Comparison of ENCODE assay signal across 19 cellular contexts in genomic region chr12:19800884-19801283, GRCh38.
DNase-seq lines count a peak whose midpoint lies in the region; ATAC-seq, FAIRE-seq and TF ChIP-seq lines count a peak whose summit lies in the region.
"Had no signal": no experiment of that assay in that cellular context is flagged by ENCODE, and none has a peak within 500 bp of the region (broad histone marks: within the 10 kb centered on the region; RNA-seq: fewer than 3 reads in every experiment).

No MANE protein-coding gene starts in this region.

- H4K20me1 ChIP-seq in GM12878 (ENCODE audit: control insufficient read depth, insufficient read depth) (no peaks in the 10 kb centered on the region), osteoblast (ENCODE audit: insufficient read depth, low read length) (no peaks in the 10 kb centered on the region), PC-9 (ENCODE audit: insufficient read depth) (no peaks in the 10 kb centered on the region)

- H3K4me1 ChIP-seq in GM12878 (ENCODE audit: control insufficient read depth, insufficient read depth, low read length), result no peaks in the 10 kb centered on the region
- peaks cover 19% of the 10 kb centered on the region for H3K4me1 ChIP-seq in osteoblast (ENCODE audit: insufficient read depth, low read length)
- H3K4me1 ChIP-seq in PC-9 (replicated peaks; ENCODE audit: insufficient read depth), result no peaks in the 10 kb centered on the region

- H3K36me3 ChIP-seq in GM06990 (ENCODE audit: control insufficient read depth, insufficient read depth, low read length), result no peaks in the 10 kb centered on the region
- no peaks in the 10 kb centered on the region for H3K36me3 ChIP-seq in GM12878 (ENCODE audit: control insufficient read depth in 2 of 2, insufficient read depth in 2 of 2, low read length in 1 of 2)
- H3K36me3 ChIP-seq in osteoblast (ENCODE audit: insufficient read depth, low read length), result no peaks in the 10 kb centered on the region
- H3K36me3 ChIP-seq in PC-9 (ENCODE audit: low read depth), result no peaks in the 10 kb centered on the region

- ATAC-seq in HG02610 (IDR thresholded peaks at IDR 0.05; ENCODE audit: unreplicated experiment) (peak; percentile 91), GM12878 (peak; percentile 95), HG03442 (IDR thresholded peaks at IDR 0.05; ENCODE audit: unreplicated experiment) (no peak)

- peak; percentile 67 to 85; a peak in 3 of 4 replicates for TF ChIP-seq EP300 in GM12878 (IDR thresholded peaks at IDR 0.05; ENCODE audit: borderline replicate concordance in 1 of 2, control insufficient read depth in 1 of 2, low read depth in 2 of 2, low read length in 2 of 2)

- POLR2A ChIA-PET in GM12878 (lab: Charles Lee), result interaction anchor here (0.6 kb wide), 1 partner anchor 94 kb away, joined by 3 read pairs; no protein-coding TSS in a partner anchor
- POLR2A ChIA-PET in PC-9 (lab: Charles Lee; ENCODE audit: unreplicated experiment), result no interaction called here

- peaks cover 7 to 14% of the 10 kb centered on the region in 2 donors for H3K4me1 Mint-ChIP-seq in immature natural killer cell

- RAD21 ChIA-PET in GM12878 (lab: Charles Lee; ENCODE audit: unreplicated experiment), result interaction anchor here (1.3 kb wide), 1 partner anchor 114 kb away, joined by 4 read pairs; no protein-coding TSS in a partner anchor

- BruUV-seq in GM12878 (replicated peaks; lab: Mats Ljungman, UMichigan) (no TSS peak), PC-9 (replicated peaks; lab: Mats Ljungman, UMichigan) (no TSS peak)

- no peak for TF ChIP-seq POLR2A in GM12878 (IDR thresholded peaks at IDR 0.05; ENCODE audit: low read depth, low read length)

- no peaks in the 10 kb centered on the region for H3F3A ChIP-seq in PC-9 (ENCODE audit: insufficient read depth, low read depth)

- no peak overlapping the region for H3K4me3 Mint-ChIP-seq in immature natural killer cell
- H3K4me3 Mint-ChIP-seq: activated naive CD8-positive, alpha-beta T cell treated with anti-CD3 and anti-CD28 coated beads, Interleukin-2, amount 10 ng/mL, durations not matched to agents 7 days and 5 days; dendritic cell treated with granulocyte-macrophage colony-stimulating factor and Interleukin-4, amounts not matched to agents 40 ng/mL and 50 ng/mL, for 4 days had no signal

- CTCF ChIA-PET in GM12878 (lab: Yijun Ruan, JAX), result interaction anchor here (1.1 to 1.7 kb wide), 3 partner anchors 9 to 92 kb away, joined by 3 to 4 read pairs (median 3); no protein-coding TSS in a partner anchor
- CTCF ChIA-PET in PC-9 (lab: Charles Lee), result no interaction called here

- no peak for TF ChIP-seq CTCF in GM06990 (IDR thresholded peaks at IDR 0.05; ENCODE audit: insufficient read depth, low read length, poor library complexity, severe bottlenecking)
- no peak for TF ChIP-seq CTCF in GM12878 (IDR thresholded peaks at IDR 0.05 in 2 of 3, conservative IDR thresholded peaks at IDR 0.05 in 1 of 3; ENCODE audit: control insufficient read depth in 2 of 3, extremely low read depth in 1 of 3, insufficient read depth in 1 of 3, low read depth in 3 of 3, low read length in 3 of 3)
- no peak for TF ChIP-seq CTCF in osteoblast (IDR thresholded peaks at IDR 0.05; ENCODE audit: extremely low read depth, low read depth, low read length)
- TF ChIP-seq CTCF in PC-9 (conservative IDR thresholded peaks at IDR 0.05), result no peak

- H3K27me3 Mint-ChIP-seq in immature natural killer cell (ENCODE audit: low read depth in 3 of 3), result peaks cover 1 to 13% (median 4%) of the 10 kb centered on the region in 3 donors
- H3K27me3 Mint-ChIP-seq: dendritic cell treated with granulocyte-macrophage colony-stimulating factor and Interleukin-4, amounts not matched to agents 40 ng/mL and 50 ng/mL, for 4 days; progenitor cell of endocrine pancreas had no signal

- H3K9me3 Mint-ChIP-seq in immature natural killer cell, result peaks cover 0 to 4% (median 0%) of the 10 kb centered on the region in 6 donors
- H3K9me3 Mint-ChIP-seq: dendritic cell treated with granulocyte-macrophage colony-stimulating factor and Interleukin-4, amounts not matched to agents 40 ng/mL and 50 ng/mL, for 4 days had no signal

- H2AFZ ChIP-seq in GM12878 (ENCODE audit: control insufficient read depth, low read depth, low read length) (no peak overlapping the region), osteoblast (ENCODE audit: low read length) (no peak overlapping the region), PC-9 (no peak overlapping the region)
- H2AFZ ChIP-seq: GM23248 had no signal

- no peak overlapping the region for H3K4me3 ChIP-seq in GM06990 (replicated peaks; ENCODE audit: low read depth, low read length)
- no peak overlapping the region for H3K4me3 ChIP-seq in GM12878
- H3K4me3 ChIP-seq in osteoblast (ENCODE audit: insufficient read depth, low read length), result no peak overlapping the region
- H3K4me3 ChIP-seq in PC-9, result no peak overlapping the region
- H3K4me3 ChIP-seq: GM23248 had no signal

- 27% methylated on average over 4 of the region's 4 CpGs for WGBS in GM12878 (ENCODE audit: insufficient coverage, insufficient replicate concordance, low lambda C conversion rate, missing lambda C conversion rate)

- H3K4me2 ChIP-seq in GM12878 (ENCODE audit: control insufficient read depth, insufficient read depth) (no peak overlapping the region), osteoblast (ENCODE audit: insufficient read depth, low read length) (no peak overlapping the region), PC-9 (no peak overlapping the region)

- in situ Hi-C loops in GM12878 (cut with MboI), result no loop called here

- no peaks in the 10 kb centered on the region for H3K9me3 ChIP-seq in GM12878 (replicated peaks; ENCODE audit: control insufficient read depth, insufficient read depth, low read length)
- H3K9me3 ChIP-seq in osteoblast (ENCODE audit: low read depth, low read length), result no peaks in the 10 kb centered on the region
- H3K9me3 ChIP-seq in PC-9 (ENCODE audit: insufficient read depth, low read depth), result no peaks in the 10 kb centered on the region

- peak; percentile 26 for DNase-seq in GM06990 (ENCODE audit: extremely low read depth, insufficient read length)
- peak; percentile 48 for DNase-seq in GM12878 (ENCODE audit: low read depth, low spot score)
- DNase-seq in osteoblast (ENCODE audit: insufficient read length, low spot score, missing footprints), result no peak
- DNase-seq in immature natural killer cell, result no peak
- no peak for DNase-seq in PC-9
- DNase-seq in SHP77 treated with DMSO at 0.1 percent for 48 hours (lab: John Stamatoyannopoulos, UW), result no peak
- DNase-seq: activated naive CD8-positive, alpha-beta T cell treated with anti-CD3 and anti-CD28 coated beads, Interleukin-2, amount 10 ng/mL, durations not matched to agents 7 days and 5 days; DND-41; foreskin fibroblast; GM23248; islet precursor cell; Karpas-422; NCI-H1694; NCI-H748 treated with DMSO at 0.1 percent for 48 hours; T1000 had no signal

- H3K36me3 Mint-ChIP-seq in immature natural killer cell, result peaks cover 0 to 3% (median 0%) of the 10 kb centered on the region in 3 donors
- H3K36me3 Mint-ChIP-seq: activated naive CD8-positive, alpha-beta T cell treated with anti-CD3 and anti-CD28 coated beads, Interleukin-2, amount 10 ng/mL, durations not matched to agents 7 days and 5 days had no signal

- H3K9me2 ChIP-seq in PC-9 (ENCODE audit: insufficient read depth), result no peaks in the 10 kb centered on the region

- no peak for TF ChIP-seq RAD21 in GM12878 (IDR thresholded peaks at IDR 0.05; ENCODE audit: insufficient read depth, low read depth, low read length)

- no peak overlapping the region for H3K27ac ChIP-seq in GM12878 (ENCODE audit: control insufficient read depth, insufficient read depth)
- H3K27ac ChIP-seq in osteoblast (ENCODE audit: low read depth, low read length), result peak overlapping the region; percentile 64
- H3K27ac ChIP-seq in PC-9, result no peak overlapping the region
- H3K27ac ChIP-seq: GM23248 had no signal

- H3K79me2 ChIP-seq in GM12878 (ENCODE audit: control insufficient read depth, insufficient read depth, low read length) (no peaks in the 10 kb centered on the region), osteoblast (ENCODE audit: insufficient read depth, low read length) (no peaks in the 10 kb centered on the region), PC-9 (ENCODE audit: low read depth) (no peaks in the 10 kb centered on the region)

- no peak overlapping the region for H3K9ac ChIP-seq in GM12878 (ENCODE audit: control insufficient read depth, insufficient read depth, low read length)
- H3K9ac ChIP-seq: GM23248 had no signal

- no peak for FAIRE-seq in GM12878 (lab: Jason Lieb, UNC)

- intact Hi-C loops in GM12878 (cut with micrococcal nuclease; ENCODE audit: unreplicated experiment), result loop anchor here (1.0 to 2.0 kb wide), 2 partner anchors 30 to 33 kb away; no protein-coding TSS in a partner anchor
- intact Hi-C loops in PC-9 (cut with micrococcal nuclease; ENCODE audit: unreplicated experiment), result no loop called here

- SMC1A ChIA-PET in GM12878 (lab: Charles Lee; ENCODE audit: uncharacterized antibody, unreplicated experiment), result interaction anchor here (0.6 to 2.3 kb wide), 5 partner anchors 8 to 94 kb away, joined by 3 to 12 read pairs (median 4); no protein-coding TSS in a partner anchor

- no peaks in the 10 kb centered on the region for H3K27me3 ChIP-seq in GM06990 (replicated peaks; ENCODE audit: control insufficient read depth, insufficient read depth, low read length)
- H3K27me3 ChIP-seq in GM12878 (replicated peaks in 1 of 2; ENCODE audit: control insufficient read depth in 2 of 2, insufficient read depth in 2 of 2, low read length in 1 of 2), result no peaks in the 10 kb centered on the region
- H3K27me3 ChIP-seq in osteoblast (ENCODE audit: insufficient read depth, low read length), result no peaks in the 10 kb centered on the region
- no peaks in the 10 kb centered on the region for H3K27me3 ChIP-seq in PC-9 (ENCODE audit: insufficient read depth, low read depth)

- H3K27ac Mint-ChIP-seq in immature natural killer cell, result no peak overlapping the region
- H3K27ac Mint-ChIP-seq: activated naive CD8-positive, alpha-beta T cell treated with anti-CD3 and anti-CD28 coated beads, Interleukin-2, amount 10 ng/mL, durations not matched to agents 7 days and 5 days; dendritic cell treated with granulocyte-macrophage colony-stimulating factor and Interleukin-4, amounts not matched to agents 40 ng/mL and 50 ng/mL, for 4 days; progenitor cell of endocrine pancreas had no signal

TF ChIP-seq in GM12878, 131 proteins besides CTCF, POLR2A, EP300 and RAD21 (continues in another document):
- TF ChIP-seq HDGF (IDR thresholded peaks at IDR 0.05) (no peak), ZNF622 (IDR thresholded peaks at IDR 0.05) (no peak)

Comparison
In these comparisons a context has a peak if more than half of its experiments do, and no peak if none do; other contexts are left out.
1. DNase-seq: peak in GM06990 (single experiment) and GM12878 (single experiment); none in osteoblast (single experiment), immature natural killer cell (0 of 3), PC-9 (0 of 2) and SHP77 treated with DMSO at 0.1 percent for 48 hours (single experiment).